ENCODE assay signal across 9 cellular contexts in the genomic region with DNA sequence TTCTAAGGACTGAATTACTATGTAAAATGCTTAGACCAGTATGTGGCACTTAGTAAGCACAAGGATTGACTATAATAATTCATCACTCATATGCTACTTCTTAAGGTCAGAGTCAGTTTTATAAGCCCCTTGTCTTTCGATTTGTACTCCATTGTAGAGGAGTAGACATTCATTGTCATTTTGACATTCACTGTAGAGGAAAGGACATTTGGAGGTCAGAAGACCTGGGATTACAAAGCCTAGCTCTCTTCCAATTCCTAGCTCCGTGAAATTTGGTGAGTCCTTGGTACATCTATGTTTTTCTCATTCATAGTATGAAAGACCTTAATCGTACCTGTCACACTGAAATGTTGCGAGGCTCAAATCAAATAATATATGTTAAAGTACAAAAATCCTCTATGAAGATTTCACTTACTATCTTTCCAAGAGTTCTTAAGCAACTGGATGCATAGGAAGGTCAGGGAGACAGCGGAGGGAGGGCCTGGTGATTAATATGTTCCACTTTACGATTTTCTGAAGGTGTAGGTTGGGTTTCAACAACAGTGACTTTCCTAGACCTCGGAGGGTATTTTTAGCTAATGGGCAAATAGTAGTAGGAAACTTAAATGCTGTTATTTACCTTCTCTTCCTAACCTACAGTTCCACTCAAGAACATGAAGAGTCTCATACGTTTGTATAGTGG. TPM values are rescaled to one million over a fixed set of nuclear protein-coding genes. Genes with fewer than 3 reads are reported as not detected.
A peak's percentile ranks its signal among the peaks of the same experiment; 100 is the strongest.
DNase-seq lines count a peak whose midpoint lies in the region; ATAC-seq, FAIRE-seq and TF ChIP-seq lines count a peak whose summit lies in the region.
"Had no signal": no experiment of that assay in that cellular context is flagged by ENCODE, and none has a peak within 500 bp of the region (broad histone marks: within the 10 kb centered on the region; RNA-seq: fewer than 3 reads in every experiment).

No MANE protein-coding gene starts in this region.

- peaks cover 4% of the 10 kb centered on the region for H3K36me3 Mint-ChIP-seq in activated naive CD4-positive, alpha-beta T cell treated with anti-CD3 and anti-CD28 coated beads, Interleukin-2, amount 50 U/mL, for 24 hours
- H3K36me3 Mint-ChIP-seq in activated T-helper 17 cell treated with anti-CD3 and anti-CD28 coated beads, Interleukin-2, amount 50 U/mL, for 72 hours (ENCODE audit: low read depth), result peaks cover 70% of the 10 kb centered on the region

- H3K36me3 ChIP-seq in keratinocyte (ENCODE audit: control insufficient read depth in 2 of 2, extremely low read depth in 1 of 2, insufficient read depth in 2 of 2, low read length in 2 of 2) (peaks cover 0 to 4% of the 10 kb centered on the region in 2 experiments), testis (ENCODE audit: low read depth, missing control alignments) (no peaks in the 10 kb centered on the region)

- no peaks in the 10 kb centered on the region for H3K9me3 Mint-ChIP-seq in activated naive CD4-positive, alpha-beta T cell treated with anti-CD3 and anti-CD28 coated beads, Interleukin-2, amount 50 U/mL, for 24 hours
- no peaks in the 10 kb centered on the region for H3K9me3 Mint-ChIP-seq in activated T-helper 17 cell treated with anti-CD3 and anti-CD28 coated beads, Interleukin-2, amount 50 U/mL, for 72 hours

- H3K9ac ChIP-seq in keratinocyte (ENCODE audit: control insufficient read depth, extremely low read depth, insufficient read depth, low read length), result peak overlapping the region; percentile 90

- H3K9me1 ChIP-seq in keratinocyte (ENCODE audit: control insufficient read depth, extremely low read depth, insufficient read depth, low read length), result no peaks in the 10 kb centered on the region

- H2AFZ ChIP-seq in keratinocyte (ENCODE audit: control insufficient read depth, low read length), result no peak overlapping the region

- H3K4me1 Mint-ChIP-seq in activated naive CD4-positive, alpha-beta T cell treated with anti-CD3 and anti-CD28 coated beads, Interleukin-2, amount 50 U/mL, for 24 hours, result peaks cover 31% of the 10 kb centered on the region
- peaks cover 14% of the 10 kb centered on the region for H3K4me1 Mint-ChIP-seq in activated T-helper 17 cell treated with anti-CD3 and anti-CD28 coated beads, Interleukin-2, amount 50 U/mL, for 72 hours

- TF ChIP-seq CTCF in keratinocyte (optimal IDR thresholded peaks at IDR 0.05 in 1 of 3, IDR thresholded peaks at IDR 0.05 in 1 of 3, conservative IDR thresholded peaks at IDR 0.05 in 1 of 3; ENCODE audit: extremely low read depth in 1 of 3, insufficient read depth in 2 of 3, low read length in 3 of 3) (no peak), testis (IDR thresholded peaks at IDR 0.05) (no peak)

- peak overlapping the region; percentile 89 to 95 (median 91) for H3K4me3 ChIP-seq in keratinocyte (ENCODE audit: control insufficient read depth in 2 of 3, extremely low read depth in 1 of 3, insufficient read depth in 2 of 3, low read depth in 1 of 3, low read length in 3 of 3)
- H3K4me3 ChIP-seq in testis, result peak overlapping the region; percentile 92 to 95

- peaks cover 36% of the 10 kb centered on the region for H3K79me2 ChIP-seq in keratinocyte (ENCODE audit: control insufficient read depth, insufficient read depth, low read length)

- ATAC-seq in activated T-helper 17 cell treated with anti-CD3 and anti-CD28 coated beads, Interleukin-2, amount 50 U/mL, for 72 hours (replicated peaks), result peak; percentile 10
- no peak for ATAC-seq in HG02623 (IDR thresholded peaks at IDR 0.05; ENCODE audit: unreplicated experiment)

- TF ChIP-seq POLR2A in testis (IDR thresholded peaks at IDR 0.05), result no peak

- dilution Hi-C loops in keratinocyte (cut with MboI; ENCODE audit: extremely low pct_ligation_motif_present, low sequenced_read_pairs), result no loop called here

- H3K27ac Mint-ChIP-seq in activated naive CD4-positive, alpha-beta T cell treated with anti-CD3 and anti-CD28 coated beads, Interleukin-2, amount 50 U/mL, for 24 hours, result peak overlapping the region; percentile 99
- H3K27ac Mint-ChIP-seq in activated T-helper 17 cell treated with anti-CD3 and anti-CD28 coated beads, Interleukin-2, amount 50 U/mL, for 72 hours, result peak overlapping the region; percentile 100

- peak overlapping the region; percentile 99 for H3K4me3 Mint-ChIP-seq in activated naive CD4-positive, alpha-beta T cell treated with anti-CD3 and anti-CD28 coated beads, Interleukin-2, amount 50 U/mL, for 24 hours
- peak overlapping the region; percentile 98 for H3K4me3 Mint-ChIP-seq in activated T-helper 17 cell treated with anti-CD3 and anti-CD28 coated beads, Interleukin-2, amount 50 U/mL, for 72 hours

- WGBS in testis, 2 donors, result 34 to 41% methylated on average over 8 of the region's 8 CpGs

- intact Hi-C loops in testis (cut with DNase I; ENCODE audit: low total_unique reads), result no loop called here

- no peak for FAIRE-seq in keratinocyte (lab: Jason Lieb, UNC)
- FAIRE-seq: islet of Langerhans had no signal

- no peak for DNase-seq in activated naive CD4-positive, alpha-beta T cell treated with anti-CD3 and anti-CD28 coated beads, Interleukin-2, amount 50 U/mL, for 16 hours
- DNase-seq in keratinocyte (ENCODE audit: low read depth, low spot score) (no peak), testis (no peak), NCI-H187 treated with DMSO at 0.1 percent for 48 hours (lab: John Stamatoyannopoulos, UW) (no peak)
- no peak for DNase-seq in activated CD8-positive, alpha-beta memory T cell treated with anti-CD3 and anti-CD28 coated beads for 24 hours

- H3K27ac ChIP-seq in keratinocyte (ENCODE audit: control insufficient read depth, insufficient read depth, low read length), result peak overlapping the region; percentile 94
- peak overlapping the region in 1 of 2 donors; percentile 94 for H3K27ac ChIP-seq in testis

- H4K20me1 ChIP-seq in keratinocyte (ENCODE audit: control insufficient read depth, extremely low read depth, insufficient read depth, low read length), result no peaks in the 10 kb centered on the region

- H3K9me3 ChIP-seq in keratinocyte (ENCODE audit: control insufficient read depth, low read depth, low read length), result no peaks in the 10 kb centered on the region
- H3K9me3 ChIP-seq in testis, result no peaks in the 10 kb centered on the region

- H3K4me2 ChIP-seq in keratinocyte (ENCODE audit: control insufficient read depth, extremely low read depth, insufficient read depth, low read depth, low read length), result peak overlapping the region; percentile 93

- H3K27me3 ChIP-seq in keratinocyte (ENCODE audit: control insufficient read depth, extremely low read depth, insufficient read depth, low read length) (no peaks in the 10 kb centered on the region), testis (no peaks in the 10 kb centered on the region)

- no peaks in the 10 kb centered on the region for H3K27me3 Mint-ChIP-seq in activated naive CD4-positive, alpha-beta T cell treated with anti-CD3 and anti-CD28 coated beads, Interleukin-2, amount 50 U/mL, for 24 hours
- H3K27me3 Mint-ChIP-seq in activated T-helper 17 cell treated with anti-CD3 and anti-CD28 coated beads, Interleukin-2, amount 50 U/mL, for 72 hours, result no peaks in the 10 kb centered on the region

- H3K4me1 ChIP-seq in keratinocyte (ENCODE audit: control insufficient read depth, extremely low read depth, insufficient read depth, low read length) (peaks cover 13% of the 10 kb centered on the region), testis (peaks cover 13% of the 10 kb centered on the region)

RNA-seq across cellular contexts. Expression of gene EMSY, which starts 1.4 kb away (rescaled TPM):
- total RNA-seq in activated T-helper 17 cell treated with anti-CD3 and anti-CD28 coated beads, Interleukin-2, amount 50 U/mL, for 72 hours, result 10 to 100 TPM; 30.3 to 52.1 TPM
- polyA plus RNA-seq in keratinocyte (9.3 to 11.3 TPM (median 10.1 TPM) in 3 replicates), testis (ENCODE audit: insufficient read depth, low read depth, low replicate concordance) (23.1 TPM)
- polyA plus RNA-seq in keratinocyte (2011; ENCODE audit: low read depth), result 6.7 TPM
- 4.1 and 8.4 TPM in 2 replicates for polyA plus RNA-seq in keratinocyte (2011; cell fraction: cytosol; rRNA removed)
- polyA plus RNA-seq in keratinocyte (2011; cell fraction: nucleus; rRNA removed), result 18.7 and 19.1 TPM in 2 replicates
- polyA plus RNA-seq in keratinocyte (2012; ENCODE audit: low replicate concordance), result 5.3 and 6.6 TPM in 2 replicates
- polyA minus RNA-seq in keratinocyte, result 9.8 to 23.2 TPM (median 14.8 TPM) in 3 replicates
- polyA minus RNA-seq in keratinocyte (2011; cell fraction: cytosol; rRNA and poly(A)+ RNA removed), result 4.2 TPM
- polyA minus RNA-seq in keratinocyte (2011; cell fraction: nucleus; rRNA and poly(A)+ RNA removed), result 17.4 and 39.0 TPM in 2 replicates
- total RNA-seq in testis, result 10 to 100 TPM; 35.7 to 45.5 TPM
